8 cellular contexts compared by ENCODE assay signal in the genomic region with DNA sequence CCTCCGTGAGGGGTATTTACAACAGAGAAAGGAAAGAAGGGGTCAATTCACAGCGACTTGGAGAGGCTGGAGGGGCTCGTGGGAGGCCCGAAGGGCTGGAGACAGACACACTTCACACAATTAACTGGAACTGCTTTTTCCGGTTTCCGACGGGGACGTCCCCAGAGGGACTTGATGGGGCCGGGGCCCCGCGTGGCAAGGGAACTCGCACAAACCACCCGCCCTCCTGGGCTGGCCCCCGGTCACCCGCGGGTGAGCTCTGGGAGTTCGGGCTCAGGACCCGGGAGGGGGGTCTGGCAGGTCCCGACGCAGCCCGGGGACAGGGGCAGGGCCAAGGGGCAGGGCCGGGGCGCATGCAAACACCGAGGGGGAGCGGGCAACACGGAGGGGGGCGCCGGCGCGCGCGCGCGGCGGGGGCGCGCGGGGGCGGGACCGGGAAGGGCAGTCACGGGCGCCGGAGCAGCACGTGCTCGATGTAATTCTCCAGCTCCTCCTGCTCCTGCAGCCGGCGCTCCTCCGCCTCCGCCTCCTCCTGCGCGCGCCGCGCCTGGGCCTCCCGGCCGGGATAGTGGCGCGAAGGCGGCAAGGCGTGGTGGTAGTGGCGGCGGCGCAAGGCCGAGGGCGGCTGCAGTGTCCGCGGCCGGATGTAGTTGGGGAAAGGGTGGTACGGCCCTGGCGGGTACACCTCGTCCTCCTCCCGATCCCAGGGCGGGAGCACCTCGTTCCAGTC. TPM values are rescaled to one million over a fixed set of nuclear protein-coding genes. Genes with fewer than 3 reads are reported as not detected.
DNase-seq lines count a peak whose midpoint lies in the region; ATAC-seq and TF ChIP-seq lines count a peak whose summit lies in the region.

No MANE protein-coding gene starts in this region.

- no peaks in the 10 kb centered on the region for H3K36me3 ChIP-seq in WERI-Rb-1

- no peak overlapping the region for H3K27ac Mint-ChIP-seq in T-helper 1 cell treated with Interleukin-12 subunit alpha and Interleukin-12 subunit beta and Interleukin-4 antibody, amounts not matched to agents 30 μg/mL and 1 μg/mL, for 36 hours

- H3K4me3 Mint-ChIP-seq in T-helper 1 cell treated with Interleukin-12 subunit alpha and Interleukin-12 subunit beta and Interleukin-4 antibody, amounts not matched to agents 30 μg/mL and 1 μg/mL, for 36 hours = peak overlapping the region; percentile 70

- H3K4me1 Mint-ChIP-seq in T-helper 1 cell treated with Interleukin-12 subunit alpha and Interleukin-12 subunit beta and Interleukin-4 antibody, amounts not matched to agents 30 μg/mL and 1 μg/mL, for 36 hours (ENCODE audit: low read depth) = peaks cover 17% of the 10 kb centered on the region

- DNase-seq in T-helper 1 cell = no peak
- peak; percentile 82 for DNase-seq in NCI-H1092 treated with DMSO at 0.1 percent for 48 hours (lab: John Stamatoyannopoulos, UW)
- DNase-seq in WERI-Rb-1 = peak; percentile 51
- no peak for DNase-seq in foreskin keratinocyte
- no peak for DNase-seq in skeletal muscle cell (ENCODE audit: low read depth)

- H3K36me3 Mint-ChIP-seq in T-helper 1 cell treated with Interleukin-12 subunit alpha and Interleukin-12 subunit beta and Interleukin-4 antibody, amounts not matched to agents 30 μg/mL and 1 μg/mL, for 36 hours (ENCODE audit: low read depth) = peaks cover 15% of the 10 kb centered on the region

- H3K4me3 ChIP-seq in WERI-Rb-1 (ENCODE audit: low read depth, low read length) (peak overlapping the region; percentile 19; the same call in 1 of the 2 replicates), skeletal muscle cell (ENCODE audit: low read depth, low read length) (peak overlapping the region; percentile 36)

- H3K27ac ChIP-seq in WERI-Rb-1 = no peak overlapping the region
- H3K27ac ChIP-seq in foreskin keratinocyte = no peak overlapping the region

- peaks cover 40% of the 10 kb centered on the region for H3K27me3 Mint-ChIP-seq in T-helper 1 cell treated with Interleukin-12 subunit alpha and Interleukin-12 subunit beta and Interleukin-4 antibody, amounts not matched to agents 30 μg/mL and 1 μg/mL, for 36 hours (ENCODE audit: low read depth)

- no peaks in the 10 kb centered on the region for H3K4me1 ChIP-seq in foreskin keratinocyte

- H3K27me3 ChIP-seq in WERI-Rb-1 (ENCODE audit: insufficient read depth, low read depth, severe bottlenecking) (peaks cover 79% of the 10 kb centered on the region), foreskin keratinocyte (peaks cover 39% of the 10 kb centered on the region)

- ATAC-seq in foreskin keratinocyte (peak; percentile 13), GM19467 (IDR thresholded peaks at IDR 0.05; ENCODE audit: unreplicated experiment) (no peak), GM18861 (IDR thresholded peaks at IDR 0.05; ENCODE audit: unreplicated experiment) (no peak)

- H3K9me3 ChIP-seq in WERI-Rb-1 (ENCODE audit: severe bottlenecking) = no peaks in the 10 kb centered on the region

- TF ChIP-seq CTCF in WERI-Rb-1 (IDR thresholded peaks at IDR 0.05; ENCODE audit: low read depth, low read length) (no peak), foreskin keratinocyte (conservative IDR thresholded peaks at IDR 0.05) (no peak)

- H3K9me3 Mint-ChIP-seq in T-helper 1 cell treated with Interleukin-12 subunit alpha and Interleukin-12 subunit beta and Interleukin-4 antibody, amounts not matched to agents 30 μg/mL and 1 μg/mL, for 36 hours = no peaks in the 10 kb centered on the region

RNA-seq across cellular contexts. Expression of a gene that starts 2.7 kb away (rescaled TPM):
- 0.11 and 0.14 TPM in 2 replicates for total RNA-seq in foreskin keratinocyte
- polyA plus RNA-seq in foreskin keratinocyte = 0.21 and 0.33 TPM in 2 replicates

RNA-seq across cellular contexts. Expression of a gene that starts 8.4 kb away (rescaled TPM):
- total RNA-seq in foreskin keratinocyte = 164 and 166 TPM in 2 replicates
- 223 TPM in 2 replicates for polyA plus RNA-seq in foreskin keratinocyte

RNA-seq across cellular contexts. Expression of a gene that starts 17.4 kb away (rescaled TPM):
- not detected in 2 replicates for total RNA-seq in foreskin keratinocyte
- not detected in 2 replicates for polyA plus RNA-seq in foreskin keratinocyte

RNA-seq across cellular contexts. Expression of a gene that starts 35.8 kb away (rescaled TPM):
- total RNA-seq in foreskin keratinocyte = 265 and 427 TPM in 2 replicates
- 170 and 271 TPM in 2 replicates for polyA plus RNA-seq in foreskin keratinocyte

RNA-seq across cellular contexts. Expression of a gene that starts 38.1 kb away (rescaled TPM):
- not detected in 2 replicates for total RNA-seq in foreskin keratinocyte
- polyA plus RNA-seq in foreskin keratinocyte = not detected in 2 replicates

Comparison
In these comparisons a context has a peak if more than half of its experiments do, and no peak if none do; other contexts are left out.
1. DNase-seq: peak in NCI-H1092 treated with DMSO at 0.1 percent for 48 hours (single experiment) and WERI-Rb-1 (single experiment); none in T-helper 1 cell (0 of 5), foreskin keratinocyte (0 of 2) and skeletal muscle cell (single experiment).